In genomic region chr11:115927823-115928329, GRCh38 we compare ENCODE assay signal across 1 cellular context.
TF ChIP-seq lines count a peak whose summit lies in the region.

No MANE protein-coding gene starts in this region.

TF ChIP-seq in GM12878, 131 proteins besides CTCF, POLR2A, EP300 and RAD21 (continued from another document):
- TF ChIP-seq BRCA1 (IDR thresholded peaks at IDR 0.05; ENCODE audit: low read depth, low read length) (no peak), FOS (IDR thresholded peaks at IDR 0.05; ENCODE audit: borderline replicate concordance, extremely low read depth, insufficient read length) (no peak), ZZZ3 (IDR thresholded peaks at IDR 0.05; ENCODE audit: control insufficient read depth, insufficient read length, low read depth) (no peak), REST (IDR thresholded peaks at IDR 0.05; ENCODE audit: low read depth, low read length) (no peak), NFIC (IDR thresholded peaks at IDR 0.05; ENCODE audit: low read depth, low read length) (no peak), RB1 (IDR thresholded peaks at IDR 0.05; ENCODE audit: borderline replicate concordance) (no peak), TCF12 (IDR thresholded peaks at IDR 0.05; ENCODE audit: low read depth, low read length) (no peak), KLF5 (IDR thresholded peaks at IDR 0.05; ENCODE audit: partially characterized antibody) (no peak)
